8 cellular contexts compared by ENCODE assay signal in the genomic region with DNA sequence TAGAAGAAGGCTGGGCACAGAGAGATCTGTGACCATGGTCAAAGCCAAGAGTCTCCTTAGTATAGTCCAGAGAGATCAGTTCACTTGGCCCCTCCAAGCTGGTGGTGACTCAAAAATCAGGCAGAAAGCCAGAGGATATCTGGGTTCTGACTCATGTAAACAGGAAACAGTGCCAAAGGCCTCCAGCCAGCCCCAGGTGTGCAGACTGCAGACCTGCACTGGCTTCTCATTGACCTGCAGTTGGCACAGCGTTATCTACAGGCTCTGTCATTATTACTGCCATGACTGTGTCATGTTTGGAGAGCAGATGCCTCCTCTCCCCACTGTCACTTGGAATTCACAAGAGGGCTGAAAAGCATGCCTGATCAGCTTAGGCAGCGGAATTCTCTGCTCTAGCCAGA.
DNase-seq lines count a peak whose midpoint lies in the region; ATAC-seq and TF ChIP-seq lines count a peak whose summit lies in the region.

No MANE protein-coding gene starts in this region.

- H3K27ac Mint-ChIP-seq in type B pancreatic cell, result no peak overlapping the region

- H3K4me3 Mint-ChIP-seq in type B pancreatic cell, result no peak overlapping the region

- H3K4me1 Mint-ChIP-seq in type B pancreatic cell (ENCODE audit: unreplicated experiment), result peaks cover 4% of the 10 kb centered on the region

- H3K36me3 ChIP-seq in WERI-Rb-1, result no peaks in the 10 kb centered on the region

- TF ChIP-seq CTCF in LNCaP clone FGC (IDR thresholded peaks at IDR 0.05; ENCODE audit: control insufficient read depth, extremely low read depth, insufficient read depth), result no peak
- no peak for TF ChIP-seq CTCF in astrocyte of the cerebellum (IDR thresholded peaks at IDR 0.05; ENCODE audit: low read depth, low read length, missing control alignments)
- TF ChIP-seq CTCF in WERI-Rb-1 (IDR thresholded peaks at IDR 0.05; ENCODE audit: low read depth, low read length), result no peak
- no peak for TF ChIP-seq CTCF in type B pancreatic cell (conservative IDR thresholded peaks at IDR 0.05)

- no peaks in the 10 kb centered on the region for H3K9me3 ChIP-seq in WERI-Rb-1 (ENCODE audit: severe bottlenecking)

- H3K4me3 ChIP-seq in LNCaP clone FGC (ENCODE audit: low read depth, low read length) (no peak overlapping the region), astrocyte of the cerebellum (ENCODE audit: low read depth, low read length) (no peak overlapping the region), WERI-Rb-1 (ENCODE audit: low read depth, low read length) (no peak overlapping the region)

- DNase-seq in A172 (ENCODE audit: low spot score) (peak; percentile 87), LNCaP clone FGC (ENCODE audit: low read depth) (peak; percentile 99), astrocyte of the cerebellum (ENCODE audit: low read depth) (peak; percentile 89), kidney tubule cell (ENCODE audit: low spot score) (peak; percentile 97), WERI-Rb-1 (no peak), type B pancreatic cell (ENCODE audit: extremely low spot score, unreplicated experiment) (no peak), NCI-H1930 (lab: John Stamatoyannopoulos, UW) (no peak)

- H3K27me3 Mint-ChIP-seq in type B pancreatic cell, result peaks cover 5% of the 10 kb centered on the region

- in situ Hi-C loops in astrocyte of the cerebellum (cut with HindIII; ENCODE audit: low sequenced_read_pairs), result loop anchor here (25.0 kb wide), 1 partner anchor 686 kb away; no protein-coding TSS in a partner anchor

- ATAC-seq in HG02885 (IDR thresholded peaks at IDR 0.05; ENCODE audit: poor library complexity, unreplicated experiment), result no peak

- H3K27me3 ChIP-seq in WERI-Rb-1 (ENCODE audit: insufficient read depth, low read depth, severe bottlenecking), result no peaks in the 10 kb centered on the region

- H3K27ac ChIP-seq in WERI-Rb-1, result no peak overlapping the region

- H3K9me3 Mint-ChIP-seq in type B pancreatic cell, result no peaks in the 10 kb centered on the region

- H3K36me3 Mint-ChIP-seq in type B pancreatic cell, result no peaks in the 10 kb centered on the region

Comparison
In these comparisons a context has a peak if more than half of its experiments do, and no peak if none do; other contexts are left out.
1. DNase-seq: peak in A172 (single experiment), LNCaP clone FGC (single experiment), astrocyte of the cerebellum (single experiment) and kidney tubule cell (single experiment); none in WERI-Rb-1 (single experiment), type B pancreatic cell (single experiment) and NCI-H1930 (0 of 2).